ENCODE assay signal across 11 cellular contexts in genomic region chr17:31696184-31696602, GRCh38.
DNase-seq lines count a peak whose midpoint lies in the region; ATAC-seq and TF ChIP-seq lines count a peak whose summit lies in the region.
"Had no signal": no experiment of that assay in that cellular context is flagged by ENCODE, and none has a peak within 500 bp of the region (broad histone marks: within the 10 kb centered on the region; RNA-seq: fewer than 3 reads in every experiment).

No MANE protein-coding gene starts in this region.

- H3K9me3 Mint-ChIP-seq in MCF 10A (ENCODE audit: unreplicated experiment), result no peaks in the 10 kb centered on the region
- H3K9me3 Mint-ChIP-seq: activated naive CD4-positive, alpha-beta T cell treated with anti-CD3 and anti-CD28 coated beads, Interleukin-2, amount 50 U/mL, for 24 hours had no signal

- H3K27me3 ChIP-seq in breast epithelium, result no peaks in the 10 kb centered on the region

- no peak for ATAC-seq in HG03354 (IDR thresholded peaks at IDR 0.05; ENCODE audit: poor library complexity, severe bottlenecking, unreplicated experiment)

- TF ChIP-seq POLR2A in breast epithelium (IDR thresholded peaks at IDR 0.05), result no peak

- H3K4me3 Mint-ChIP-seq in MCF 10A (ENCODE audit: unreplicated experiment), result no peak overlapping the region
- H3K4me3 Mint-ChIP-seq: activated naive CD4-positive, alpha-beta T cell treated with anti-CD3 and anti-CD28 coated beads, Interleukin-2, amount 50 U/mL, for 24 hours had no signal

- H3K36me3 ChIP-seq in breast epithelium, result no peaks in the 10 kb centered on the region

- peak; percentile 70 to 79 for DNase-seq in breast epithelium (ENCODE audit: low spot score in 2 of 2)
- no peak for DNase-seq in MCF 10A (ENCODE audit: unreplicated experiment)
- peak; percentile 84 for DNase-seq in fibroblast of pulmonary artery (ENCODE audit: low read depth)
- DNase-seq in myocyte (ENCODE audit: low read depth), result peak; percentile 81
- no peak for DNase-seq in T-helper 1 cell
- no peak for DNase-seq in NCI-H146 treated with DMSO at 0.1 percent for 48 hours (lab: John Stamatoyannopoulos, UW; ENCODE audit: unreplicated experiment)
- no peak for DNase-seq in activated CD8-positive, alpha-beta memory T cell treated with anti-CD3 and anti-CD28 coated beads, Interleukin-2, amount 50 U/mL, for 48 hours
- DNase-seq: NCI-H69 had no signal

- CTCF ChIA-PET in MCF 10A (lab: Yijun Ruan, JAX), result interaction anchor here (0.7 to 1.0 kb wide), 3 partner anchors 41 to 146 kb away, joined by 3 read pairs; no protein-coding TSS in a partner anchor

- H3K9me3 ChIP-seq in breast epithelium, result no peaks in the 10 kb centered on the region
- H3K9me3 ChIP-seq: A549 had no signal

- no TSS peak for BruUV-seq in MCF 10A (replicated peaks; lab: Mats Ljungman, UMichigan)

- H3K4me3 ChIP-seq in breast epithelium (peak overlapping the region in 1 of 3 donors; percentile 17), fibroblast of pulmonary artery (replicated peaks; ENCODE audit: low read depth, low read length) (no peak overlapping the region)
- H3K4me3 ChIP-seq: A549 had no signal

- TF ChIP-seq CTCF in breast epithelium (IDR thresholded peaks at IDR 0.05) (peak in 1 of 3 donors; percentile 45), MCF 10A (IDR thresholded peaks at IDR 0.05; ENCODE audit: unreplicated experiment) (no peak), fibroblast of pulmonary artery (IDR thresholded peaks at IDR 0.05; ENCODE audit: low read length, missing control alignments) (peak; percentile 23)

- H3K27me3 Mint-ChIP-seq in MCF 10A (ENCODE audit: insufficient read depth, unreplicated experiment), result no peaks in the 10 kb centered on the region
- H3K27me3 Mint-ChIP-seq: activated naive CD4-positive, alpha-beta T cell treated with anti-CD3 and anti-CD28 coated beads, Interleukin-2, amount 50 U/mL, for 24 hours had no signal

- peaks cover 12% of the 10 kb centered on the region for H3K4me1 Mint-ChIP-seq in MCF 10A (ENCODE audit: insufficient read depth, unreplicated experiment)
- H3K4me1 Mint-ChIP-seq: activated naive CD4-positive, alpha-beta T cell treated with anti-CD3 and anti-CD28 coated beads, Interleukin-2, amount 50 U/mL, for 24 hours had no signal

- peak overlapping the region; percentile 71 to 72 for H3K27ac ChIP-seq in breast epithelium
- H3K27ac ChIP-seq: A549 had no signal

- H3K27ac Mint-ChIP-seq in MCF 10A (ENCODE audit: low read depth, unreplicated experiment), result no peak overlapping the region
- H3K27ac Mint-ChIP-seq: activated naive CD4-positive, alpha-beta T cell treated with anti-CD3 and anti-CD28 coated beads, Interleukin-2, amount 50 U/mL, for 24 hours had no signal

- H3K4me1 ChIP-seq in breast epithelium, result no peaks in the 10 kb centered on the region
- H3K4me1 ChIP-seq: A549 had no signal

- POLR2A ChIA-PET in MCF 10A (lab: Yijun Ruan, JAX), result interaction anchor here (0.6 to 1.7 kb wide), 2 partner anchors 11 to 14 kb away, joined by 3 to 4 read pairs; no protein-coding TSS in a partner anchor

- no peaks in the 10 kb centered on the region for H3K36me3 Mint-ChIP-seq in MCF 10A (ENCODE audit: insufficient read depth, unreplicated experiment)
- H3K36me3 Mint-ChIP-seq: activated naive CD4-positive, alpha-beta T cell treated with anti-CD3 and anti-CD28 coated beads, Interleukin-2, amount 50 U/mL, for 24 hours had no signal

- intact Hi-C loops in breast epithelium (cut with DNase I; ENCODE audit: low total_unique reads), result no loop called here
- intact Hi-C loops in MCF 10A (cut with micrococcal nuclease), result no loop called here

Comparison
In these comparisons a context has a peak if more than half of its experiments do, and no peak if none do; other contexts are left out.
1. DNase-seq: peak in breast epithelium (2 of 2), fibroblast of pulmonary artery (single experiment) and myocyte (single experiment); none in MCF 10A (single experiment), T-helper 1 cell (0 of 5), NCI-H146 treated with DMSO at 0.1 percent for 48 hours (single experiment) and activated CD8-positive, alpha-beta memory T cell treated with anti-CD3 and anti-CD28 coated beads, Interleukin-2, amount 50 U/mL, for 48 hours (single experiment).